2 cellular contexts compared by ENCODE assay signal in genomic region chr16:85517780-85518179, GRCh38.
TF ChIP-seq lines count a peak whose summit lies in the region.

No MANE protein-coding gene starts in this region.

TF ChIP-seq in SK-N-SH, 30 proteins besides CTCF, POLR2A, EP300 and RAD21 (continued from another document):
- TF ChIP-seq POLR2AphosphoS5 (IDR thresholded peaks at IDR 0.05; ENCODE audit: low read depth, low read length), result no peak
- TF ChIP-seq YY1 (IDR thresholded peaks at IDR 0.05; ENCODE audit: low read depth), result no peak
- TF ChIP-seq, protein P1, sequence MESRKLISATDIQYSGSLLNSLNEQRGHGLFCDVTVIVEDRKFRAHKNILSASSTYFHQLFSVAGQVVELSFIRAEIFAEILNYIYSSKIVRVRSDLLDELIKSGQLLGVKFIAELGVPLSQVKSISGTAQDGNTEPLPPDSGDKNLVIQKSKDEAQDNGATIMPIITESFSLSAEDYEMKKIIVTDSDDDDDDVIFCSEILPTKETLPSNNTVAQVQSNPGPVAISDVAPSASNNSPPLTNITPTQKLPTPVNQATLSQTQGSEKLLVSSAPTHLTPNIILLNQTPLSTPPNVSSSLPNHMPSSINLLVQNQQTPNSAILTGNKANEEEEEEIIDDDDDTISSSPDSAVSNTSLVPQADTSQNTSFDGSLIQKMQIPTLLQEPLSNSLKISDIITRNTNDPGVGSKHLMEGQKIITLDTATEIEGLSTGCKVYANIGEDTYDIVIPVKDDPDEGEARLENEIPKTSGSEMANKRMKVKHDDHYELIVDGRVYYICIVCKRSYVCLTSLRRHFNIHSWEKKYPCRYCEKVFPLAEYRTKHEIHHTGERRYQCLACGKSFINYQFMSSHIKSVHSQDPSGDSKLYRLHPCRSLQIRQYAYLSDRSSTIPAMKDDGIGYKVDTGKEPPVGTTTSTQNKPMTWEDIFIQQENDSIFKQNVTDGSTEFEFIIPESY (IDR thresholded peaks at IDR 0.05; ENCODE audit: borderline replicate concordance, low read depth), result no peak
- TF ChIP-seq MXI1 (IDR thresholded peaks at IDR 0.05; ENCODE audit: low read depth, low read length), result no peak
- TF ChIP-seq RCOR1 (IDR thresholded peaks at IDR 0.05; ENCODE audit: low read length), result no peak
- no peak for TF ChIP-seq REST (IDR thresholded peaks at IDR 0.05; ENCODE audit: low read depth, low read length)

TF ChIP-seq in SK-N-SH treated with all-trans-retinoic acid at 6 μM for 48 hours, 23 proteins besides CTCF, POLR2A, EP300 and RAD21 (continued from another document):
- TF ChIP-seq, protein P2, sequence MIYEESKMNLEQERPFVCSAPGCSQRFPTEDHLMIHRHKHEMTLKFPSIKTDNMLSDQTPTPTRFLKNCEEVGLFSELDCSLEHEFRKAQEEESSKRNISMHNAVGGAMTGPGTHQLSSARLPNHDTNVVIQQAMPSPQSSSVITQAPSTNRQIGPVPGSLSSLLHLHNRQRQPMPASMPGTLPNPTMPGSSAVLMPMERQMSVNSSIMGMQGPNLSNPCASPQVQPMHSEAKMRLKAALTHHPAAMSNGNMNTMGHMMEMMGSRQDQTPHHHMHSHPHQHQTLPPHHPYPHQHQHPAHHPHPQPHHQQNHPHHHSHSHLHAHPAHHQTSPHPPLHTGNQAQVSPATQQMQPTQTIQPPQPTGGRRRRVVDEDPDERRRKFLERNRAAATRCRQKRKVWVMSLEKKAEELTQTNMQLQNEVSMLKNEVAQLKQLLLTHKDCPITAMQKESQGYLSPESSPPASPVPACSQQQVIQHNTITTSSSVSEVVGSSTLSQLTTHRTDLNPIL (CRISPR knock-in tag; IDR thresholded peaks at IDR 0.05; ENCODE audit: low read depth), result no peak
- TF ChIP-seq ZNF8 (CRISPR knock-in tag; IDR thresholded peaks at IDR 0.05) (no peak), SNAI2 (CRISPR knock-in tag; IDR thresholded peaks at IDR 0.05) (no peak), ARNTL (CRISPR knock-in tag; IDR thresholded peaks at IDR 0.05; ENCODE audit: borderline replicate concordance, low read depth) (no peak)
